In the genomic region with DNA sequence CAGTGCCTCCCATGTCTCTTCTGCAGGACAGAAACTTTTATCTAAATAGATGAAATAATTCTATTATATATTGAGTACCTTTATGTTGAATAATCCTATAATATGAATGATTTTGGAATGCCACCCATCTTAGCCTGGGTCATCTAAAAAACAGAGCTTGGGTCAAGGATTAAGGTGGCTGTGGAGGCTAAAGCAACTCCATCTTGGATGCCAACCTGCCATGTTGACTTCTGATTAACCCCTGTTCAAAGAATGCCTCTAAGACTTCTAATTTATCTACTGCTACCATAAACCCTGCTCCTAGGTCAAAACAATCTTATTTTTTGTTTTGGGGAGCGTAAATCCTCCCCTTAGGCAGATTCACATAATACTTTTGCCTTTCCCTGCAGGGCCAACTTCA, we compare ENCODE assay signal across 1 cellular context.
TF ChIP-seq lines count a peak whose summit lies in the region.

No MANE protein-coding gene starts in this region.

TF ChIP-seq in K562, 482 proteins besides CTCF, POLR2A, EP300 and RAD21:
- TF ChIP-seq SMAD4 (CRISPR knock-in tag; conservative IDR thresholded peaks at IDR 0.05) (0 out of 2 replicates have a peak, but pooled peaks have one; percentile 27), ZNF79 (CRISPR knock-in tag; IDR thresholded peaks at IDR 0.05; ENCODE audit: low read depth) (no peak), DMBX1 (CRISPR knock-in tag; IDR thresholded peaks at IDR 0.05; ENCODE audit: borderline replicate concordance) (peak; percentile 82; the same call in 1 of the 2 replicates), PTRF (tag; IDR thresholded peaks at IDR 0.05) (peak; percentile 70), ZNF316 (IDR thresholded peaks at IDR 0.05) (no peak), NR2C1 (IDR thresholded peaks at IDR 0.05) (no peak), NR2C1 (tag; IDR thresholded peaks at IDR 0.05) (0 out of 2 replicates have a peak, but pooled peaks have one; percentile 15), SP2 (IDR thresholded peaks at IDR 0.05; ENCODE audit: extremely low read depth, low read depth, low read length, poor library complexity, severe bottlenecking) (no peak), ZNF589 (CRISPR knock-in tag; IDR thresholded peaks at IDR 0.05; ENCODE audit: low read depth) (no peak), ZNF668 (CRISPR knock-in tag; IDR thresholded peaks at IDR 0.05) (no peak), CBX1 (IDR thresholded peaks at IDR 0.05; ENCODE audit: low read depth) (no peak), ZNF507 (tag; conservative IDR thresholded peaks at IDR 0.05) (no peak), ZNF311 (CRISPR knock-in tag; IDR thresholded peaks at IDR 0.05) (peak; percentile 92), ZBTB17 (CRISPR knock-in tag; IDR thresholded peaks at IDR 0.05) (no peak)
- TF ChIP-seq, protein P1, sequence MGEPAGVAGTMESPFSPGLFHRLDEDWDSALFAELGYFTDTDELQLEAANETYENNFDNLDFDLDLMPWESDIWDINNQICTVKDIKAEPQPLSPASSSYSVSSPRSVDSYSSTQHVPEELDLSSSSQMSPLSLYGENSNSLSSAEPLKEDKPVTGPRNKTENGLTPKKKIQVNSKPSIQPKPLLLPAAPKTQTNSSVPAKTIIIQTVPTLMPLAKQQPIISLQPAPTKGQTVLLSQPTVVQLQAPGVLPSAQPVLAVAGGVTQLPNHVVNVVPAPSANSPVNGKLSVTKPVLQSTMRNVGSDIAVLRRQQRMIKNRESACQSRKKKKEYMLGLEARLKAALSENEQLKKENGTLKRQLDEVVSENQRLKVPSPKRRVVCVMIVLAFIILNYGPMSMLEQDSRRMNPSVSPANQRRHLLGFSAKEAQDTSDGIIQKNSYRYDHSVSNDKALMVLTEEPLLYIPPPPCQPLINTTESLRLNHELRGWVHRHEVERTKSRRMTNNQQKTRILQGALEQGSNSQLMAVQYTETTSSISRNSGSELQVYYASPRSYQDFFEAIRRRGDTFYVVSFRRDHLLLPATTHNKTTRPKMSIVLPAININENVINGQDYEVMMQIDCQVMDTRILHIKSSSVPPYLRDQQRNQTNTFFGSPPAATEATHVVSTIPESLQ (CRISPR knock-in tag; IDR thresholded peaks at IDR 0.05): no peak
- TF ChIP-seq, protein P2, sequence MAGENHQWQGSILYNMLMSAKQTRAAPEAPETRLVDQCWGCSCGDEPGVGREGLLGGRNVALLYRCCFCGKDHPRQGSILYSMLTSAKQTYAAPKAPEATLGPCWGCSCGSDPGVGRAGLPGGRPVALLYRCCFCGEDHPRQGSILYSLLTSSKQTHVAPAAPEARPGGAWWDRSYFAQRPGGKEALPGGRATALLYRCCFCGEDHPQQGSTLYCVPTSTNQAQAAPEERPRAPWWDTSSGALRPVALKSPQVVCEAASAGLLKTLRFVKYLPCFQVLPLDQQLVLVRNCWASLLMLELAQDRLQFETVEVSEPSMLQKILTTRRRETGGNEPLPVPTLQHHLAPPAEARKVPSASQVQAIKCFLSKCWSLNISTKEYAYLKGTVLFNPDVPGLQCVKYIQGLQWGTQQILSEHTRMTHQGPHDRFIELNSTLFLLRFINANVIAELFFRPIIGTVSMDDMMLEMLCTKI (IDR thresholded peaks at IDR 0.05; ENCODE audit: partially characterized antibody): no peak
- TF ChIP-seq, protein P3, sequence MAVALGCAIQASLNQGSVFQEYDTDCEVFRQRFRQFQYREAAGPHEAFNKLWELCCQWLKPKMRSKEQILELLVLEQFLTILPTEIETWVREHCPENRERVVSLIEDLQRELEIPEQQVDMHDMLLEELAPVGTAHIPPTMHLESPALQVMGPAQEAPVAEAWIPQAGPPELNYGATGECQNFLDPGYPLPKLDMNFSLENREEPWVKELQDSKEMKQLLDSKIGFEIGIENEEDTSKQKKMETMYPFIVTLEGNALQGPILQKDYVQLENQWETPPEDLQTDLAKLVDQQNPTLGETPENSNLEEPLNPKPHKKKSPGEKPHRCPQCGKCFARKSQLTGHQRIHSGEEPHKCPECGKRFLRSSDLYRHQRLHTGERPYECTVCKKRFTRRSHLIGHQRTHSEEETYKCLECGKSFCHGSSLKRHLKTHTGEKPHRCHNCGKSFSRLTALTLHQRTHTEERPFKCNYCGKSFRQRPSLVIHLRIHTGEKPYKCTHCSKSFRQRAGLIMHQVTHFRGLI (CRISPR knock-in tag; IDR thresholded peaks at IDR 0.05): no peak
- TF ChIP-seq, protein P4, sequence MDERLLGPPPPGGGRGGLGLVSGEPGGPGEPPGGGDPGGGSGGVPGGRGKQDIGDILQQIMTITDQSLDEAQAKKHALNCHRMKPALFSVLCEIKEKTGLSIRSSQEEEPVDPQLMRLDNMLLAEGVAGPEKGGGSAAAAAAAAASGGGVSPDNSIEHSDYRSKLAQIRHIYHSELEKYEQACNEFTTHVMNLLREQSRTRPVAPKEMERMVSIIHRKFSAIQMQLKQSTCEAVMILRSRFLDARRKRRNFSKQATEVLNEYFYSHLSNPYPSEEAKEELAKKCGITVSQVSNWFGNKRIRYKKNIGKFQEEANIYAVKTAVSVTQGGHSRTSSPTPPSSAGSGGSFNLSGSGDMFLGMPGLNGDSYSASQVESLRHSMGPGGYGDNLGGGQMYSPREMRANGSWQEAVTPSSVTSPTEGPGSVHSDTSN (CRISPR knock-in tag; IDR thresholded peaks at IDR 0.05; ENCODE audit: low read depth): no peak
- TF ChIP-seq, protein P4 (tag; conservative IDR thresholded peaks at IDR 0.05; ENCODE audit: low read depth): no peak
- TF ChIP-seq, protein P5, sequence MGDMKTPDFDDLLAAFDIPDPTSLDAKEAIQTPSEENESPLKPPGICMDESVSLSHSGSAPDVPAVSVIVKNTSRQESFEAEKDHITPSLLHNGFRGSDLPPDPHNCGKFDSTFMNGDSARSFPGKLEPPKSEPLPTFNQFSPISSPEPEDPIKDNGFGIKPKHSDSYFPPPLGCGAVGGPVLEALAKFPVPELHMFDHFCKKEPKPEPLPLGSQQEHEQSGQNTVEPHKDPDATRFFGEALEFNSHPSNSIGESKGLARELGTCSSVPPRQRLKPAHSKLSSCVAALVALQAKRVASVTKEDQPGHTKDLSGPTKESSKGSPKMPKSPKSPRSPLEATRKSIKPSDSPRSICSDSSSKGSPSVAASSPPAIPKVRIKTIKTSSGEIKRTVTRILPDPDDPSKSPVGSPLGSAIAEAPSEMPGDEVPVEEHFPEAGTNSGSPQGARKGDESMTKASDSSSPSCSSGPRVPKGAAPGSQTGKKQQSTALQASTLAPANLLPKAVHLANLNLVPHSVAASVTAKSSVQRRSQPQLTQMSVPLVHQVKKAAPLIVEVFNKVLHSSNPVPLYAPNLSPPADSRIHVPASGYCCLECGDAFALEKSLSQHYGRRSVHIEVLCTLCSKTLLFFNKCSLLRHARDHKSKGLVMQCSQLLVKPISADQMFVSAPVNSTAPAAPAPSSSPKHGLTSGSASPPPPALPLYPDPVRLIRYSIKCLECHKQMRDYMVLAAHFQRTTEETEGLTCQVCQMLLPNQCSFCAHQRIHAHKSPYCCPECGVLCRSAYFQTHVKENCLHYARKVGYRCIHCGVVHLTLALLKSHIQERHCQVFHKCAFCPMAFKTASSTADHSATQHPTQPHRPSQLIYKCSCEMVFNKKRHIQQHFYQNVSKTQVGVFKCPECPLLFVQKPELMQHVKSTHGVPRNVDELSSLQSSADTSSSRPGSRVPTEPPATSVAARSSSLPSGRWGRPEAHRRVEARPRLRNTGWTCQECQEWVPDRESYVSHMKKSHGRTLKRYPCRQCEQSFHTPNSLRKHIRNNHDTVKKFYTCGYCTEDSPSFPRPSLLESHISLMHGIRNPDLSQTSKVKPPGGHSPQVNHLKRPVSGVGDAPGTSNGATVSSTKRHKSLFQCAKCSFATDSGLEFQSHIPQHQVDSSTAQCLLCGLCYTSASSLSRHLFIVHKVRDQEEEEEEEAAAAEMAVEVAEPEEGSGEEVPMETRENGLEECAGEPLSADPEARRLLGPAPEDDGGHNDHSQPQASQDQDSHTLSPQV (IDR thresholded peaks at IDR 0.05): 0 out of 2 replicates have a peak, but pooled peaks have one; percentile 40
- TF ChIP-seq, protein P6, sequence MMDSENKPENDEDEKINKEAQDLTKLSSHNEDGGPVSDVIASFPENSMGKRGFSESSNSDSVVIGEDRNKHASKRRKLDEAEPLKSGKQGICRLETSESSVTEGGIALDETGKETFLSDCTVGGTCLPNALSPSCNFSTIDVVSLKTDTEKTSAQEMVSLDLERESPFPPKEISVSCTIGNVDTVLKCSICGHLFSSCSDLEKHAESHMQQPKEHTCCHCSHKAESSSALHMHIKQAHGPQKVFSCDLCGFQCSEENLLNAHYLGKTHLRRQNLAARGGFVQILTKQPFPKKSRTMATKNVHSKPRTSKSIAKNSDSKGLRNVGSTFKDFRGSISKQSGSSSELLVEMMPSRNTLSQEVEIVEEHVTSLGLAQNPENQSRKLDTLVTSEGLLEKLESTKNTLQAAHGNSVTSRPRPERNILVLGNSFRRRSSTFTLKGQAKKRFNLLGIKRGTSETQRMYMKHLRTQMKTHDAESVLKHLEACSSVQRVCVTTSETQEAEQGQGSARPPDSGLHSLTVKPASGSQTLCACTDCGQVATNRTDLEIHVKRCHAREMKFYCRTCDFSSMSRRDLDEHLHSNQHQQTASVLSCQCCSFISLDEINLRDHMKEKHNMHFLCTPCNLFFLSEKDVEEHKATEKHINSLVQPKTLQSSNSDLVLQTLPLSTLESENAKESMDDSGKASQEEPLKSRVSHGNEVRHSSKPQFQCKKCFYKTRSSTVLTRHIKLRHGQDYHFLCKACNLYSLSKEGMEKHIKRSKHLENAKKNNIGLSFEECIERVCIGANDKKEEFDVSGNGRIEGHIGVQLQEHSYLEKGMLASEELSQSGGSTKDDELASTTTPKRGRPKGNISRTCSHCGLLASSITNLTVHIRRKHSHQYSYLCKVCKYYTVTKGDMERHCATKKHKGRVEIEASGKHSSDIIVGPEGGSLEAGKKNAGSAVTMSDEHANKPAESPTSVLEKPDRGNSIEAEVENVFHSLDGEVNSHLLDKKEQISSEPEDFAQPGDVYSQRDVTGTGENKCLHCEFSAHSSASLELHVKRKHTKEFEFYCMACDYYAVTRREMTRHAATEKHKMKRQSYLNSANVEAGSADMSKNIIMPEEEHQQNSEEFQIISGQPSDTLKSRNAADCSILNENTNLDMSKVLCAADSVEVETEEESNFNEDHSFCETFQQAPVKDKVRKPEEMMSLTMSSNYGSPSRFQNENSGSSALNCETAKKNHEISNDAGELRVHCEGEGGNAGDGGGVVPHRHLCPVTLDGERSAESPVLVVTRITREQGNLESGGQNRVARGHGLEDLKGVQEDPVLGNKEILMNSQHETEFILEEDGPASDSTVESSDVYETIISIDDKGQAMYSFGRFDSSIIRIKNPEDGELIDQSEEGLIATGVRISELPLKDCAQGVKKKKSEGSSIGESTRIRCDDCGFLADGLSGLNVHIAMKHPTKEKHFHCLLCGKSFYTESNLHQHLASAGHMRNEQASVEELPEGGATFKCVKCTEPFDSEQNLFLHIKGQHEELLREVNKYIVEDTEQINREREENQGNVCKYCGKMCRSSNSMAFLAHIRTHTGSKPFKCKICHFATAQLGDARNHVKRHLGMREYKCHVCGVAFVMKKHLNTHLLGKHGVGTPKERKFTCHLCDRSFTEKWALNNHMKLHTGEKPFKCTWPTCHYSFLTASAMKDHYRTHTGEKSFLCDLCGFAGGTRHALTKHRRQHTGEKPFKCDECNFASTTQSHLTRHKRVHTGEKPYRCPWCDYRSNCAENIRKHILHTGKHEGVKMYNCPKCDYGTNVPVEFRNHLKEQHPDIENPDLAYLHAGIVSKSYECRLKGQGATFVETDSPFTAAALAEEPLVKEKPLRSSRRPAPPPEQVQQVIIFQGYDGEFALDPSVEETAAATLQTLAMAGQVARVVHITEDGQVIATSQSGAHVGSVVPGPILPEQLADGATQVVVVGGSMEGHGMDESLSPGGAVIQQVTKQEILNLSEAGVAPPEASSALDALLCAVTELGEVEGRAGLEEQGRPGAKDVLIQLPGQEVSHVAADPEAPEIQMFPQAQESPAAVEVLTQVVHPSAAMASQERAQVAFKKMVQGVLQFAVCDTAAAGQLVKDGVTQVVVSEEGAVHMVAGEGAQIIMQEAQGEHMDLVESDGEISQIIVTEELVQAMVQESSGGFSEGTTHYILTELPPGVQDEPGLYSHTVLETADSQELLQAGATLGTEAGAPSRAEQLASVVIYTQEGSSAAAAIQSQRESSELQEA (IDR thresholded peaks at IDR 0.05; ENCODE audit: low read depth): no peak
